Comparison of ENCODE assay signal across 5 cellular contexts in the genomic region with DNA sequence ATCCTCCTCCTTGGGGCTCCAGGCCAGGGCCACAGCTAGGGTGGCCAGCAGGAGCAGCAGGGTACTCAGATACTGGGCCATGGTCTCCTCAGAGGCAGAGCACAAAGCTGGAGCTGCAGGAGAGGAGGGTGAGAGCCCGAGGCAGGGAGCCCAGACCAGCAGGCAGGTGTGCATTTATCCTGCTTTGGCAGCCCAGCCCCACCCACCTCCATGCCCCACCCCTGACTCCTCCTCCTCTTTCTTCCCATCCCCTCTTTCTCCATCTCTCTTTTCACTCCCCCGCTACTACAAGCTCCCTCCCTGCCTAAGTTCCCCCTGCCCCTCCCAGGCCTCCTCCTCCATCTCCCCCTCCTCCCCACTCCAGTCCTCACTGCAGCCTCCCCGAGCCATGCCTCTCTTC. TPM values are rescaled to one million over a fixed set of nuclear protein-coding genes. Genes with fewer than 3 reads are reported as not detected.
"Had no signal": no experiment of that assay in that cellular context is flagged by ENCODE, and none has a peak within 500 bp of the region (broad histone marks: within the 10 kb centered on the region; RNA-seq: fewer than 3 reads in every experiment).

A gene with protein sequence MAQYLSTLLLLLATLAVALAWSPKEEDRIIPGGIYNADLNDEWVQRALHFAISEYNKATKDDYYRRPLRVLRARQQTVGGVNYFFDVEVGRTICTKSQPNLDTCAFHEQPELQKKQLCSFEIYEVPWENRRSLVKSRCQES (minus strand): TSS at position 150 of the 400 bp plus-strand sequence. CDS start 69 bp downstream, at position 81.

RNA-seq across cellular contexts. Expression of the gene that starts here (rescaled TPM):
- total RNA-seq: LHCN-M2, MCF 10A, Right ventricle myocardium superior, SJSA1 had no signal
- polyA plus RNA-seq: SK-N-SH had no signal
